In genomic region chr6:83067448-83068413, GRCh38 we compare ENCODE assay signal across 1 cellular context.
TF ChIP-seq lines count a peak whose summit lies in the region.

A gene with protein sequence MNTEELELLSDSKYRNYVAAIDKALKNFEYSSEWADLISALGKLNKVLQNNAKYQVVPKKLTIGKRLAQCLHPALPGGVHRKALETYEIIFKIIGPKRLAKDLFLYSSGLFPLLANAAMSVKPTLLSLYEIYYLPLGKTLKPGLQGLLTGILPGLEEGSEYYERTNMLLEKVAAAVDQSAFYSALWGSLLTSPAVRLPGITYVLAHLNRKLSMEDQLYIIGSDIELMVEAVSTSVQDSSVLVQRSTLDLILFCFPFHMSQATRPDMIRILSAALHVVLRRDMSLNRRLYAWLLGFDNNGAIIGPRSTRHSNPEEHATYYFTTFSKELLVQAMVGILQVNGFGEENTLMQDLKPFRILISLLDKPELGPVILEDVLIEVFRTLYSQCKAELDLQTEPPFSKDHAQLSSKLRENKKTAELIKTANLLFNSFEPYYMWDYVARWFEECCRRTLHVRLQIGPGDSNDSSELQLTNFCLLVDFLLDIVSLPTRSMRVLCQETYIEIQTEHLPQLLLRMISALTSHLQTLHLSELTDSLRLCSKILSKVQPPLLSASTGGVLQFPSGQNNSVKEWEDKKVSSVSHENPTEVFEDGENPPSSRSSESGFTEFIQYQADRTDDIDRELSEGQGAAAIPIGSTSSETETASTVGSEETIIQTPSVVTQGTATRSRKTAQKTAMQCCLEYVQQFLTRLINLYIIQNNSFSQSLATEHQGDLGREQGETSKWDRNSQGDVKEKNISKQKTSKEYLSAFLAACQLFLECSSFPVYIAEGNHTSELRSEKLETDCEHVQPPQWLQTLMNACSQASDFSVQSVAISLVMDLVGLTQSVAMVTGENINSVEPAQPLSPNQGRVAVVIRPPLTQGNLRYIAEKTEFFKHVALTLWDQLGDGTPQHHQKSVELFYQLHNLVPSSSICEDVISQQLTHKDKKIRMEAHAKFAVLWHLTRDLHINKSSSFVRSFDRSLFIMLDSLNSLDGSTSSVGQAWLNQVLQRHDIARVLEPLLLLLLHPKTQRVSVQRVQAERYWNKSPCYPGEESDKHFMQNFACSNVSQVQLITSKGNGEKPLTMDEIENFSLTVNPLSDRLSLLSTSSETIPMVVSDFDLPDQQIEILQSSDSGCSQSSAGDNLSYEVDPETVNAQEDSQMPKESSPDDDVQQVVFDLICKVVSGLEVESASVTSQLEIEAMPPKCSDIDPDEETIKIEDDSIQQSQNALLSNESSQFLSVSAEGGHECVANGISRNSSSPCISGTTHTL (N-terminal part only) (plus strand): TSS chr6:83067671. CDS start chr6:83096978, 29,307 bp downstream.

TF ChIP-seq in liver, 16 proteins besides CTCF, POLR2A, EP300 and RAD21 (continued from another document):
- TF ChIP-seq GABPA (IDR thresholded peaks at IDR 0.05 in 1 of 2, conservative IDR thresholded peaks at IDR 0.05 in 1 of 2) (peak in 1 of 2 donors; percentile 48), SP1 (IDR thresholded peaks at IDR 0.05) (peak; percentile 43), RXRA (IDR thresholded peaks at IDR 0.05) (peak in 1 of 2 donors; percentile 4)
